In the genomic region with DNA sequence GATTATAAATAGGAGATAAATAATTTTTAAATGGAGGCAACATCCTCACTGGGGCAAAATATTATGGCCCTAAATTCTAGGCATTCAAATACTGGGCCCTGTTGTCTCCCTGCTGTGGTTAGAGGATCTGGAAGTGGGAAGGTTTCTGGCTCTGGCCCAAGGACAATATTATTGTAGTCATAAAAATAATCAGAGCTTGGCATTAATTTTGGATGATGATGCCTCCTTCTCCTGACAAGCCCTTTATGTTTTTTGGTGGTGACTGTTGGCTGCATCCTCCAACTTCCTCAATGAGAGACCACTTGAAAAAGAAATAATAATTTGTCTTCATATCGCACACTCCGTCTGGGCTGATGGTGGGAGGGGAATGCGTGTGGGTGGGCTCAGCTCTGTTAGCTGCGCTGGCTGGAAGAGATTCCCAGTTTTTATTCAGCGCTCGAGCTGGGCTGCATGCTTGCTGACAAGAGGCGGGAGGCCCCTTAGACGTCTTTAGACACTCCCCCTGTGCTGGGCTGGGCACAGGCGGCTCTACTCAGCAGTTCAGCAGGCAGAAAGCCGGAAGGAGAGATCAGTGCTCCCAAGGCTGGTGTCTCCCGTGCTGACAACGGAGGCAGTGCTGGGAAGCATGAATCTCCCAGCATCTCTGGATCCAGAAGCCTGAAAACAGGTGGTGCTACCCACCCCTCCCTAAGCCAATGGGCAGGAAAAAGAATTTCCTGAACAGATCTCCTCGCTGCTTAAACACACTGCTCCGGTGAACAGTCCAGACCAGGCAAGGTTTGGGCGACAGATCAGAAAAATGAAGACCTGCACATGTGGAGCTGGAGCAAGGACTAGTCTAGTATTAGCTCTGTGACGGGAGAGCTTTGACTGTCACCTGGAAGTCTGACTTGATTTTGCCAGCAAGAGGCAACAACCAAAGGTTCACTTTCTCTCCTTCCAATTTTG, we compare ENCODE assay signal across 8 cellular contexts.
DNase-seq lines count a peak whose midpoint lies in the region; TF ChIP-seq lines count a peak whose summit lies in the region.

No MANE protein-coding gene starts in this region.

- H3K4me3 ChIP-seq in epithelial cell of esophagus (ENCODE audit: low read length) (peak overlapping the region; percentile 85), stomach (peak overlapping the region in 2 of 4 donors; percentile 13 to 22)

- intact Hi-C loops in activated CD4-positive, alpha-beta memory T cell treated with anti-CD3 and anti-CD28 coated beads for 36 hours (cut with micrococcal nuclease): no loop called here
- intact Hi-C loops in stomach (cut with DNase I; ENCODE audit: low total_unique reads): no loop called here

- peaks cover 6 to 24% (median 15%) of the 10 kb centered on the region in 4 donors for H3K4me1 ChIP-seq in stomach

- peak overlapping the region; percentile 2 to 64 (median 50) for H3K27ac Mint-ChIP-seq in nephron
- no peak overlapping the region for H3K27ac Mint-ChIP-seq in activated CD4-positive, alpha-beta memory T cell treated with anti-CD3 and anti-CD28 coated beads for 36 hours

- H3K27me3 ChIP-seq in stomach: peaks cover 0 to 79% (median 9%) of the 10 kb centered on the region in 3 donors

- no peak for TF ChIP-seq EP300 in stomach (IDR thresholded peaks at IDR 0.05)

- no peaks in the 10 kb centered on the region for H3K36me3 Mint-ChIP-seq in nephron (ENCODE audit: low read depth)
- H3K36me3 Mint-ChIP-seq in activated CD4-positive, alpha-beta memory T cell treated with anti-CD3 and anti-CD28 coated beads for 36 hours: no peaks in the 10 kb centered on the region

- peak overlapping the region; percentile 3 to 58 (median 40) for H3K4me3 Mint-ChIP-seq in nephron
- H3K4me3 Mint-ChIP-seq in activated CD4-positive, alpha-beta memory T cell treated with anti-CD3 and anti-CD28 coated beads for 36 hours: no peak overlapping the region

- H3K9me3 Mint-ChIP-seq in nephron: no peaks in the 10 kb centered on the region
- H3K9me3 Mint-ChIP-seq in activated CD4-positive, alpha-beta memory T cell treated with anti-CD3 and anti-CD28 coated beads for 36 hours: no peaks in the 10 kb centered on the region

- no peak for TF ChIP-seq CTCF in epithelial cell of esophagus (IDR thresholded peaks at IDR 0.05; ENCODE audit: insufficient read depth, low read depth, low read length, missing control alignments)
- TF ChIP-seq CTCF in nephron (IDR thresholded peaks at IDR 0.05; ENCODE audit: unreplicated experiment in 3 of 3): no peak
- no peak for TF ChIP-seq CTCF in stomach (IDR thresholded peaks at IDR 0.05)

- H3K27me3 Mint-ChIP-seq in nephron (ENCODE audit: low read depth): peaks cover 39% of the 10 kb centered on the region
- peaks cover 19% of the 10 kb centered on the region for H3K27me3 Mint-ChIP-seq in activated CD4-positive, alpha-beta memory T cell treated with anti-CD3 and anti-CD28 coated beads for 36 hours

- POLR2A ChIA-PET in activated CD4-positive, alpha-beta memory T cell treated with anti-CD3 and anti-CD28 coated beads for 36 hours (lab: Charles Lee): no interaction called here

- H3K9me3 ChIP-seq in stomach: no peaks in the 10 kb centered on the region

- H3K27ac ChIP-seq in stomach: no peak overlapping the region

- peak; percentile 51 for DNase-seq in EL
- peak; percentile 67 for DNase-seq in NCI-H510A treated with DMSO at 0.1 percent for 48 hours (lab: John Stamatoyannopoulos, UW)
- peak; percentile 60 for DNase-seq in epithelial cell of esophagus (ENCODE audit: low read depth)
- DNase-seq in activated CD4-positive, alpha-beta memory T cell treated with anti-CD3 and anti-CD28 coated beads for 36 hours: no peak
- DNase-seq in amniotic stem cell (lab: John Stamatoyannopoulos, UW): no peak
- DNase-seq in stomach: no peak
- no peak for DNase-seq in activated CD4-positive, alpha-beta T cell treated with anti-CD3 and anti-CD28 coated beads, Interleukin-2, amount 50 U/mL, for 4 hours

- no peaks in the 10 kb centered on the region for H3K36me3 ChIP-seq in stomach

- H3K4me1 Mint-ChIP-seq in nephron: peaks cover 57% of the 10 kb centered on the region
- no peaks in the 10 kb centered on the region for H3K4me1 Mint-ChIP-seq in activated CD4-positive, alpha-beta memory T cell treated with anti-CD3 and anti-CD28 coated beads for 36 hours (ENCODE audit: low read depth)

- no peak for TF ChIP-seq POLR2A in stomach (IDR thresholded peaks at IDR 0.05)

- CTCF ChIA-PET in activated CD4-positive, alpha-beta memory T cell treated with anti-CD3 and anti-CD28 coated beads for 36 hours (lab: Charles Lee): interaction anchor here (1.1 kb wide), 1 partner anchor 14 kb away, joined by 3 read pairs; no protein-coding TSS in a partner anchor

- WGBS in stomach, 5 donors: 7 to 10% (median 9%) methylated on average over 12 to 16 of the region's 16 CpGs

Comparison
In these comparisons a context has a peak if more than half of its experiments do, and no peak if none do; other contexts are left out.
1. DNase-seq: peak in EL (single experiment), NCI-H510A treated with DMSO at 0.1 percent for 48 hours (single experiment) and epithelial cell of esophagus (single experiment); none in activated CD4-positive, alpha-beta memory T cell treated with anti-CD3 and anti-CD28 coated beads for 36 hours (single experiment), amniotic stem cell (single experiment), stomach (single experiment) and activated CD4-positive, alpha-beta T cell treated with anti-CD3 and anti-CD28 coated beads, Interleukin-2, amount 50 U/mL, for 4 hours (0 of 2).